Comparison of ENCODE assay signal across 1 cellular context in the genomic region with DNA sequence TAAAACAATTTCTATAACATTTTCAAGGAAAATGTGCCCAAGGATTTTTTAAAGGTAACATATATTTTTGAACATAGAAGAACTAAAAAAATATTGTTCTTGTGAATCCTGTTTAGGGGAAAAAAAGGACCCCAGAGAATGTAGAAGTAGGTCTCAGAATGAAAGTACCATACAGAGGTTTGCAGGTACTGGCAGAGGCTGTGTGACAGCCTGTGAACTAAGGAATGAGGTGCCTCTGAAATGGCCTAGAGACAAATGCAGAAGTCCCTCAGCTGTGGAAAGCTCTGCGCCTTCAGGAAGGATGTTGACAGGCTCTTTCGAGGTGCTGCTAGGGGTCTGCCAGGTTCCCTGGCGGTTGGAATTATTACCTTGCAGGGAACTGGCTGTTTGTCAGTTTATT.
TF ChIP-seq lines count a peak whose summit lies in the region.

No MANE protein-coding gene starts in this region.

TF ChIP-seq in GM23338, 12 proteins besides CTCF, POLR2A, EP300 and RAD21 (continued from another document):
- TF ChIP-seq ZNF462 (CRISPR knock-in tag; IDR thresholded peaks at IDR 0.05) = no peak
- no peak for TF ChIP-seq ZNF114 (CRISPR knock-in tag; IDR thresholded peaks at IDR 0.05)
- TF ChIP-seq, protein P1, sequence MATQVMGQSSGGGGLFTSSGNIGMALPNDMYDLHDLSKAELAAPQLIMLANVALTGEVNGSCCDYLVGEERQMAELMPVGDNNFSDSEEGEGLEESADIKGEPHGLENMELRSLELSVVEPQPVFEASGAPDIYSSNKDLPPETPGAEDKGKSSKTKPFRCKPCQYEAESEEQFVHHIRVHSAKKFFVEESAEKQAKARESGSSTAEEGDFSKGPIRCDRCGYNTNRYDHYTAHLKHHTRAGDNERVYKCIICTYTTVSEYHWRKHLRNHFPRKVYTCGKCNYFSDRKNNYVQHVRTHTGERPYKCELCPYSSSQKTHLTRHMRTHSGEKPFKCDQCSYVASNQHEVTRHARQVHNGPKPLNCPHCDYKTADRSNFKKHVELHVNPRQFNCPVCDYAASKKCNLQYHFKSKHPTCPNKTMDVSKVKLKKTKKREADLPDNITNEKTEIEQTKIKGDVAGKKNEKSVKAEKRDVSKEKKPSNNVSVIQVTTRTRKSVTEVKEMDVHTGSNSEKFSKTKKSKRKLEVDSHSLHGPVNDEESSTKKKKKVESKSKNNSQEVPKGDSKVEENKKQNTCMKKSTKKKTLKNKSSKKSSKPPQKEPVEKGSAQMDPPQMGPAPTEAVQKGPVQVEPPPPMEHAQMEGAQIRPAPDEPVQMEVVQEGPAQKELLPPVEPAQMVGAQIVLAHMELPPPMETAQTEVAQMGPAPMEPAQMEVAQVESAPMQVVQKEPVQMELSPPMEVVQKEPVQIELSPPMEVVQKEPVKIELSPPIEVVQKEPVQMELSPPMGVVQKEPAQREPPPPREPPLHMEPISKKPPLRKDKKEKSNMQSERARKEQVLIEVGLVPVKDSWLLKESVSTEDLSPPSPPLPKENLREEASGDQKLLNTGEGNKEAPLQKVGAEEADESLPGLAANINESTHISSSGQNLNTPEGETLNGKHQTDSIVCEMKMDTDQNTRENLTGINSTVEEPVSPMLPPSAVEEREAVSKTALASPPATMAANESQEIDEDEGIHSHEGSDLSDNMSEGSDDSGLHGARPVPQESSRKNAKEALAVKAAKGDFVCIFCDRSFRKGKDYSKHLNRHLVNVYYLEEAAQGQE (IDR thresholded peaks at IDR 0.05; ENCODE audit: unreplicated experiment) = no peak
- no peak for TF ChIP-seq ETS1 (IDR thresholded peaks at IDR 0.05)
